ENCODE assay signal across 24 cellular contexts in genomic region chr1:194043984-194044755, GRCh38.
A peak's percentile ranks its signal among the peaks of the same experiment; 100 is the strongest.
DNase-seq lines count a peak whose midpoint lies in the region; ATAC-seq and TF ChIP-seq lines count a peak whose summit lies in the region.
"Had no signal": no experiment of that assay in that cellular context is flagged by ENCODE, and none has a peak within 500 bp of the region (broad histone marks: within the 10 kb centered on the region; RNA-seq: fewer than 3 reads in every experiment).

No MANE protein-coding gene starts in this region.

- no peaks in the 10 kb centered on the region for H3K79me2 ChIP-seq in osteoblast (ENCODE audit: insufficient read depth, low read length)

- H2AFZ ChIP-seq in osteoblast (ENCODE audit: low read length), result no peak overlapping the region

- no peaks in the 10 kb centered on the region for H3K9me3 ChIP-seq in CD4-positive, alpha-beta T cell (ENCODE audit: control insufficient read depth, low read length)
- H3K9me3 ChIP-seq in osteoblast (ENCODE audit: low read depth, low read length), result peaks cover 2% of the 10 kb centered on the region
- H3K9me3 ChIP-seq: Caco-2, prostate gland, uterus had no signal

- H3K4me3 ChIP-seq in fibroblast of mammary gland (ENCODE audit: control insufficient read depth, low read depth, low read length) (no peak overlapping the region), osteoblast (ENCODE audit: insufficient read depth, low read length) (no peak overlapping the region)
- H3K4me3 ChIP-seq: prostate gland, uterus had no signal

- no peak for TF ChIP-seq CTCF in CD4-positive, alpha-beta T cell (IDR thresholded peaks at IDR 0.05)
- TF ChIP-seq CTCF in fibroblast of mammary gland (conservative IDR thresholded peaks at IDR 0.05; ENCODE audit: control insufficient read depth, insufficient read depth, low read depth, low read length), result no peak
- no peak for TF ChIP-seq CTCF in osteoblast (IDR thresholded peaks at IDR 0.05; ENCODE audit: extremely low read depth, low read depth, low read length)
- TF ChIP-seq CTCF in type B pancreatic cell (conservative IDR thresholded peaks at IDR 0.05), result no peak

- H3K4me2 ChIP-seq in osteoblast (ENCODE audit: insufficient read depth, low read length), result no peak overlapping the region

- intact Hi-C loops in CD4-positive, alpha-beta T cell (cut with DNase I, micrococcal nuclease), result loop anchor here in 1 of 2 experiments (10.0 kb wide), 1 partner anchor 859 kb away; the partner anchor contains the start of gene B3GALT2

- H3K9me3 Mint-ChIP-seq in CD4-positive, alpha-beta T cell, result peaks cover 2% of the 10 kb centered on the region
- H3K9me3 Mint-ChIP-seq in type B pancreatic cell, result no peaks in the 10 kb centered on the region
- H3K9me3 Mint-ChIP-seq: activated B cell treated with CpG ODN at 0.5 μM for 24 hours, endodermal cell, neural crest cell had no signal

- H3K4me3 Mint-ChIP-seq in CD4-positive, alpha-beta T cell, result no peak overlapping the region
- no peak overlapping the region for H3K4me3 Mint-ChIP-seq in type B pancreatic cell
- H3K4me3 Mint-ChIP-seq: activated B cell treated with CpG ODN at 0.5 μM for 24 hours, endodermal cell, neural crest cell had no signal

- H3K4me1 Mint-ChIP-seq in CD4-positive, alpha-beta T cell (ENCODE audit: low read depth), result peaks cover 49% of the 10 kb centered on the region
- H3K4me1 Mint-ChIP-seq in type B pancreatic cell (ENCODE audit: unreplicated experiment), result peaks cover 4% of the 10 kb centered on the region
- H3K4me1 Mint-ChIP-seq: activated B cell treated with CpG ODN at 0.5 μM for 24 hours, endodermal cell, neural crest cell had no signal

- H3K27ac ChIP-seq in CD4-positive, alpha-beta T cell (ENCODE audit: low read depth, low read length), result no peak overlapping the region
- H3K27ac ChIP-seq in osteoblast (ENCODE audit: low read depth, low read length), result no peak overlapping the region
- H3K27ac ChIP-seq: prostate gland, uterus had no signal

- no peaks in the 10 kb centered on the region for H3K36me3 Mint-ChIP-seq in CD4-positive, alpha-beta T cell (ENCODE audit: low read depth)
- no peaks in the 10 kb centered on the region for H3K36me3 Mint-ChIP-seq in type B pancreatic cell

- POLR2A ChIA-PET in CD4-positive, alpha-beta T cell (lab: Charles Lee), result interaction anchor here (0.6 to 1.9 kb wide), 3 partner anchors 9 to 57 kb away, joined by 3 to 6 read pairs (median 6); no protein-coding TSS in a partner anchor

- no peak for DNase-seq in CD4-positive, alpha-beta T cell
- DNase-seq in fibroblast of mammary gland (ENCODE audit: low read depth), result peak; percentile 19
- no peak for DNase-seq in activated effector memory CD4-positive, alpha-beta T cell treated with Interleukin-2 at 50 U/mL for 16 hours
- DNase-seq in osteoblast (ENCODE audit: insufficient read length, low spot score, missing footprints), result no peak
- no peak for DNase-seq in GM03348 (ENCODE audit: low spot score)
- DNase-seq in type B pancreatic cell (ENCODE audit: extremely low spot score, unreplicated experiment), result no peak
- DNase-seq: activated B cell treated with CpG ODN at 0.5 μM for 24 hours; activated CD8-positive, alpha-beta memory T cell treated with anti-CD3 and anti-CD28 coated beads for 24 hours; AML-193; Caco-2; endodermal cell; GDM1; NCI-H187 treated with DMSO at 0.1 percent for 48 hours; NCI-H446; SHP77 treated with DMSO at 0.1 percent for 48 hours; small intestine; stimulated activated CD8-positive, alpha-beta memory T cell treated with anti-CD3 and anti-CD28 coated beads, Interleukin-4, amount 100 ng/mL, for 48 hours; substantia nigra; uterus had no signal

- H3K27me3 ChIP-seq in CD4-positive, alpha-beta T cell (ENCODE audit: control insufficient read depth, insufficient read depth, low read length), result no peaks in the 10 kb centered on the region
- no peaks in the 10 kb centered on the region for H3K27me3 ChIP-seq in osteoblast (ENCODE audit: insufficient read depth, low read length)
- H3K27me3 ChIP-seq: uterus had no signal

- H4K20me1 ChIP-seq in osteoblast (ENCODE audit: insufficient read depth, low read length), result no peaks in the 10 kb centered on the region

- no peaks in the 10 kb centered on the region for H3K27me3 Mint-ChIP-seq in CD4-positive, alpha-beta T cell
- no peaks in the 10 kb centered on the region for H3K27me3 Mint-ChIP-seq in type B pancreatic cell
- H3K27me3 Mint-ChIP-seq: activated B cell treated with CpG ODN at 0.5 μM for 24 hours had no signal

- peak; percentile 49 for ATAC-seq in CD4-positive, alpha-beta T cell (ENCODE audit: poor library complexity)
- ATAC-seq in HG02885 (IDR thresholded peaks at IDR 0.05; ENCODE audit: poor library complexity, unreplicated experiment), result peak; percentile 40
- ATAC-seq in SK-N-SH treated with all-trans-retinoic acid at 6 μM for 48 hours, result peak; percentile 59; the same call in 2 of the 3 replicates
- ATAC-seq: HepG2 had no signal

- CTCF ChIA-PET in CD4-positive, alpha-beta T cell (lab: Charles Lee), result no interaction called here

- H3K4me1 ChIP-seq in osteoblast (ENCODE audit: insufficient read depth, low read length), result no peaks in the 10 kb centered on the region
- H3K4me1 ChIP-seq: Caco-2, prostate gland, uterus had no signal

- H3K27ac Mint-ChIP-seq in CD4-positive, alpha-beta T cell, result peak overlapping the region; percentile 20
- no peak overlapping the region for H3K27ac Mint-ChIP-seq in type B pancreatic cell
- H3K27ac Mint-ChIP-seq: activated B cell treated with CpG ODN at 0.5 μM for 24 hours, endodermal cell had no signal

- H3K36me3 ChIP-seq in osteoblast (ENCODE audit: insufficient read depth, low read length), result no peaks in the 10 kb centered on the region
- H3K36me3 ChIP-seq: prostate gland, uterus had no signal

TF ChIP-seq in SK-N-SH treated with all-trans-retinoic acid at 6 μM for 48 hours, 23 proteins besides CTCF, POLR2A, EP300 and RAD21 (continues in another document):
- TF ChIP-seq ZFP30 (CRISPR knock-in tag; IDR thresholded peaks at IDR 0.05), result no peak
- TF ChIP-seq ISL1 (CRISPR knock-in tag; IDR thresholded peaks at IDR 0.05), result no peak
- TF ChIP-seq TOX (CRISPR knock-in tag; IDR thresholded peaks at IDR 0.05; ENCODE audit: borderline replicate concordance), result no peak
- no peak for TF ChIP-seq CSDC2 (CRISPR knock-in tag; IDR thresholded peaks at IDR 0.05)
- TF ChIP-seq GLIS3 (CRISPR knock-in tag; IDR thresholded peaks at IDR 0.05), result no peak
- TF ChIP-seq ZC3H10 (CRISPR knock-in tag; IDR thresholded peaks at IDR 0.05), result no peak
- TF ChIP-seq ZNF70 (CRISPR knock-in tag; IDR thresholded peaks at IDR 0.05), result no peak
- TF ChIP-seq ARNTL (CRISPR knock-in tag; IDR thresholded peaks at IDR 0.05; ENCODE audit: borderline replicate concordance, low read depth), result no peak
- TF ChIP-seq ZNF8 (CRISPR knock-in tag; IDR thresholded peaks at IDR 0.05), result no peak
- no peak for TF ChIP-seq ZNF565 (CRISPR knock-in tag; conservative IDR thresholded peaks at IDR 0.05; ENCODE audit: low read depth)
- TF ChIP-seq RARB (CRISPR knock-in tag; IDR thresholded peaks at IDR 0.05), result no peak
- no peak for TF ChIP-seq ZFP3 (CRISPR knock-in tag; IDR thresholded peaks at IDR 0.05)
- no peak for TF ChIP-seq PPARA (CRISPR knock-in tag; IDR thresholded peaks at IDR 0.05; ENCODE audit: borderline replicate concordance)
- TF ChIP-seq CREB5 (CRISPR knock-in tag; IDR thresholded peaks at IDR 0.05; ENCODE audit: low read depth), result no peak
- TF ChIP-seq PATZ1 (CRISPR knock-in tag; IDR thresholded peaks at IDR 0.05; ENCODE audit: borderline replicate concordance), result no peak
